Comparison of ENCODE assay signal across 19 cellular contexts in genomic region chr18:78900938-78901909, GRCh38.
"Had no signal": no experiment of that assay in that cellular context is flagged by ENCODE, and none has a peak within 500 bp of the region (broad histone marks: within the 10 kb centered on the region; RNA-seq: fewer than 3 reads in every experiment).

No MANE protein-coding gene starts in this region.

- H3K4me1 ChIP-seq: heart left ventricle, sigmoid colon, stomach, transverse colon had no signal

- H3K36me3 ChIP-seq: heart left ventricle, sigmoid colon, stomach, thoracic aorta, transverse colon had no signal

- DNase-seq: erythroblast; foreskin melanocyte; heart left ventricle; hippocampal formation; kidney glomerular epithelial cell; naive B cell; occipital lobe; sigmoid colon; stimulated activated CD4-positive, alpha-beta T cell treated with anti-CD3 and anti-CD28 coated beads, Interleukin-12 subunit alpha, Interleukin-12 subunit beta, amount 100 ng/mL, for 4 hours; stimulated activated naive CD4-positive, alpha-beta T cell; stomach; substantia nigra; transverse colon had no signal

- H3K4me3 ChIP-seq: heart left ventricle, sigmoid colon, skin epidermis, stomach, thoracic aorta, transverse colon had no signal

- H3K27ac ChIP-seq: heart left ventricle, sigmoid colon, skin epidermis, stomach, thoracic aorta, transverse colon had no signal

- ATAC-seq: heart left ventricle had no signal

- FAIRE-seq: endothelial cell of umbilical vein had no signal

- H3K36me3 Mint-ChIP-seq: memory B cell had no signal

- H3K27ac Mint-ChIP-seq: dendritic cell treated with granulocyte-macrophage colony-stimulating factor and Interleukin-4, amounts not matched to agents 40 ng/mL and 50 ng/mL, for 4 days; memory B cell; nephron had no signal

- H3K4me3 Mint-ChIP-seq: dendritic cell treated with granulocyte-macrophage colony-stimulating factor and Interleukin-4, amounts not matched to agents 40 ng/mL and 50 ng/mL, for 4 days; memory B cell; naive B cell; nephron had no signal

- H3K4me1 Mint-ChIP-seq: memory B cell, naive B cell, nephron had no signal

- H3K27me3 ChIP-seq: transverse colon had no signal

- H3K9me3 ChIP-seq: sigmoid colon, thoracic aorta, transverse colon had no signal

- H3K27me3 Mint-ChIP-seq: dendritic cell treated with granulocyte-macrophage colony-stimulating factor and Interleukin-4, amounts not matched to agents 40 ng/mL and 50 ng/mL, for 4 days had no signal

- H3K9me3 Mint-ChIP-seq: dendritic cell treated with granulocyte-macrophage colony-stimulating factor and Interleukin-4, amounts not matched to agents 40 ng/mL and 50 ng/mL, for 4 days had no signal
